In genomic region chr7:27872281-27873005, GRCh38 we compare ENCODE assay signal across 15 cellular contexts.
"Had no signal": no experiment of that assay in that cellular context is flagged by ENCODE, and none has a peak within 500 bp of the region (broad histone marks: within the 10 kb centered on the region; RNA-seq: fewer than 3 reads in every experiment).

No MANE protein-coding gene starts in this region.

- FAIRE-seq: keratinocyte, TTC549 had no signal

- H3K4me3 Mint-ChIP-seq: activated naive CD8-positive, alpha-beta T cell; activated T-cell treated with anti-CD3 and anti-CD28 coated beads, Interleukin-2, amount 50 U/mL, for 24 hours had no signal

- H3K27ac Mint-ChIP-seq: activated naive CD8-positive, alpha-beta T cell; activated T-cell treated with anti-CD3 and anti-CD28 coated beads, Interleukin-2, amount 50 U/mL, for 24 hours had no signal

- H3K27me3 ChIP-seq: esophagus squamous epithelium, gastrocnemius medialis, ovary, tibial artery, uterus had no signal

- H3K36me3 Mint-ChIP-seq: activated naive CD8-positive, alpha-beta T cell had no signal

- H3K9me3 ChIP-seq: esophagus squamous epithelium, gastrocnemius medialis, left ventricle myocardium inferior, ovary, tibial artery, uterus had no signal

- H3K4me3 ChIP-seq: esophagus squamous epithelium, gastrocnemius medialis, left ventricle myocardium inferior, ovary, tibial artery, uterus had no signal

- DNase-seq: activated CD4-positive, alpha-beta T cell treated with anti-CD3 and anti-CD28 coated beads, Interleukin-2, amount 50 U/mL, for 1 hour; activated CD4-positive, CD25-positive, alpha-beta regulatory T cell; activated effector memory CD4-positive, alpha-beta T cell treated with anti-CD3 and anti-CD28 coated beads, Interleukin-2, amount 50 U/mL, for 16 hours; activated T-cell treated with anti-CD3 and anti-CD28 coated beads, Interleukin-2, amount 50 U/mL, for 24 hours; esophagus squamous epithelium; gastrocnemius medialis; left ventricle myocardium inferior; mesendoderm; ovary; T-helper 2 cell; tibial artery; uterus had no signal

- ATAC-seq: gastrocnemius medialis had no signal

- H3K9me3 Mint-ChIP-seq: activated T-cell treated with anti-CD3 and anti-CD28 coated beads, Interleukin-2, amount 50 U/mL, for 24 hours had no signal

- H3K27me3 Mint-ChIP-seq: activated naive CD8-positive, alpha-beta T cell; activated T-cell treated with anti-CD3 and anti-CD28 coated beads, Interleukin-2, amount 50 U/mL, for 24 hours had no signal

- H3K36me3 ChIP-seq: esophagus squamous epithelium, gastrocnemius medialis, left ventricle myocardium inferior, ovary, tibial artery, uterus had no signal

- H3K27ac ChIP-seq: esophagus squamous epithelium, gastrocnemius medialis, left ventricle myocardium inferior, ovary, tibial artery had no signal
